ENCODE assay signal across 1 cellular context in the genomic region with DNA sequence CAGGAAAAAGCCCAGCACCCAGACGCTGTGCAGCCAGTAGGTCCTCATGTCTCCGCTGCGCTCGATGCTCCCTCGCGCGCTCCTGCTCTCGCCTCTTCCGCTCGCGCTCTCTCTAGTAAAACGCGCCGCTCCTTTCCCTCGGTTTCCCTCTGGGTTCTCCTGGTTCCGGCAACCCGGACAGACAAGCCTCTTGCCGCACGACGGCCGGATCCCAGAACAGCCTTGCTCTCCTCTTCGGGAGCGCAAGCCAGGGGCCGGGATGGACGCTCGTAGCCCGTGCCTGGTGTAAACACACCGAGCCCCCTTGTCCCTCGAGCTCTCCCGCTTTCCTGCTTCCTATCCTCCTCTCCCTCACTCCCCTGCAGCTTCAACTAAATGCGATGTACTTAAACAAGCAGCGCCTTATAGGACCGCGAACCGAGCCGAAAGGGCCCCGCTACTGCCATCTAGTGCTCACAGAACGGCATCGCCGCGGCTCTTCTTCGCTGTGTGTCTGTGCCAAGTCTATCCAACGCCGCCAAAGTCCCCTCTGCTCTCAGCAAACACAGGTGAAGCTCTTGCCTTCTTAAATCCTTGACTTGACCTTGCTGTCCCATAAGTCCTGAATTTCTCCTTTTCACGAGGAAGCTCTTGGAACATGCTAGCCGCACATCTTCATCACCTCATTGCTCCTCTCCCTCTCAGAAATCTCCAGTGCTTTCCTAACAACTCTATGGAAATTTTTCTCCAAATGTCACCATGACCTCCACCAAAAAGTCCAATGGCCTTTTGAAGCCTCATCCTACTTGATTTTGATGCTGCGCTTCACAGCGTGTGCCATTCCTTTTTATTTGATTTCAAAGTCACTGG.
TF ChIP-seq lines count a peak whose summit lies in the region.

No MANE protein-coding gene starts in this region.

TF ChIP-seq in HepG2, 621 proteins besides CTCF, POLR2A, EP300 and RAD21 (continued from another document and continues in another):
- TF ChIP-seq, protein P1, sequence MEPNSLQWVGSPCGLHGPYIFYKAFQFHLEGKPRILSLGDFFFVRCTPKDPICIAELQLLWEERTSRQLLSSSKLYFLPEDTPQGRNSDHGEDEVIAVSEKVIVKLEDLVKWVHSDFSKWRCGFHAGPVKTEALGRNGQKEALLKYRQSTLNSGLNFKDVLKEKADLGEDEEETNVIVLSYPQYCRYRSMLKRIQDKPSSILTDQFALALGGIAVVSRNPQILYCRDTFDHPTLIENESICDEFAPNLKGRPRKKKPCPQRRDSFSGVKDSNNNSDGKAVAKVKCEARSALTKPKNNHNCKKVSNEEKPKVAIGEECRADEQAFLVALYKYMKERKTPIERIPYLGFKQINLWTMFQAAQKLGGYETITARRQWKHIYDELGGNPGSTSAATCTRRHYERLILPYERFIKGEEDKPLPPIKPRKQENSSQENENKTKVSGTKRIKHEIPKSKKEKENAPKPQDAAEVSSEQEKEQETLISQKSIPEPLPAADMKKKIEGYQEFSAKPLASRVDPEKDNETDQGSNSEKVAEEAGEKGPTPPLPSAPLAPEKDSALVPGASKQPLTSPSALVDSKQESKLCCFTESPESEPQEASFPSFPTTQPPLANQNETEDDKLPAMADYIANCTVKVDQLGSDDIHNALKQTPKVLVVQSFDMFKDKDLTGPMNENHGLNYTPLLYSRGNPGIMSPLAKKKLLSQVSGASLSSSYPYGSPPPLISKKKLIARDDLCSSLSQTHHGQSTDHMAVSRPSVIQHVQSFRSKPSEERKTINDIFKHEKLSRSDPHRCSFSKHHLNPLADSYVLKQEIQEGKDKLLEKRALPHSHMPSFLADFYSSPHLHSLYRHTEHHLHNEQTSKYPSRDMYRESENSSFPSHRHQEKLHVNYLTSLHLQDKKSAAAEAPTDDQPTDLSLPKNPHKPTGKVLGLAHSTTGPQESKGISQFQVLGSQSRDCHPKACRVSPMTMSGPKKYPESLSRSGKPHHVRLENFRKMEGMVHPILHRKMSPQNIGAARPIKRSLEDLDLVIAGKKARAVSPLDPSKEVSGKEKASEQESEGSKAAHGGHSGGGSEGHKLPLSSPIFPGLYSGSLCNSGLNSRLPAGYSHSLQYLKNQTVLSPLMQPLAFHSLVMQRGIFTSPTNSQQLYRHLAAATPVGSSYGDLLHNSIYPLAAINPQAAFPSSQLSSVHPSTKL (CRISPR knock-in tag; IDR thresholded peaks at IDR 0.05) = no peak
- TF ChIP-seq KDM6A (CRISPR knock-in tag; IDR thresholded peaks at IDR 0.05; ENCODE audit: low read depth) (no peak), PPARG (CRISPR knock-in tag; conservative IDR thresholded peaks at IDR 0.05) (no peak), KDM2A (CRISPR knock-in tag; IDR thresholded peaks at IDR 0.05; ENCODE audit: borderline replicate concordance, low read depth) (peak; percentile 64; the same call in 1 of the 2 replicates), ZNF713 (CRISPR knock-in tag; IDR thresholded peaks at IDR 0.05) (no peak), PRMT3 (CRISPR knock-in tag; IDR thresholded peaks at IDR 0.05; ENCODE audit: borderline replicate concordance, low read depth) (no peak), PHF5A (CRISPR knock-in tag; IDR thresholded peaks at IDR 0.05; ENCODE audit: low read depth, unreplicated experiment) (no peak), CENPX (CRISPR knock-in tag; IDR thresholded peaks at IDR 0.05) (no peak), ZNF510 (CRISPR knock-in tag; IDR thresholded peaks at IDR 0.05; ENCODE audit: low read depth) (no peak), ZNF773 (CRISPR knock-in tag; IDR thresholded peaks at IDR 0.05; ENCODE audit: borderline replicate concordance) (no peak)
- TF ChIP-seq, protein P2, sequence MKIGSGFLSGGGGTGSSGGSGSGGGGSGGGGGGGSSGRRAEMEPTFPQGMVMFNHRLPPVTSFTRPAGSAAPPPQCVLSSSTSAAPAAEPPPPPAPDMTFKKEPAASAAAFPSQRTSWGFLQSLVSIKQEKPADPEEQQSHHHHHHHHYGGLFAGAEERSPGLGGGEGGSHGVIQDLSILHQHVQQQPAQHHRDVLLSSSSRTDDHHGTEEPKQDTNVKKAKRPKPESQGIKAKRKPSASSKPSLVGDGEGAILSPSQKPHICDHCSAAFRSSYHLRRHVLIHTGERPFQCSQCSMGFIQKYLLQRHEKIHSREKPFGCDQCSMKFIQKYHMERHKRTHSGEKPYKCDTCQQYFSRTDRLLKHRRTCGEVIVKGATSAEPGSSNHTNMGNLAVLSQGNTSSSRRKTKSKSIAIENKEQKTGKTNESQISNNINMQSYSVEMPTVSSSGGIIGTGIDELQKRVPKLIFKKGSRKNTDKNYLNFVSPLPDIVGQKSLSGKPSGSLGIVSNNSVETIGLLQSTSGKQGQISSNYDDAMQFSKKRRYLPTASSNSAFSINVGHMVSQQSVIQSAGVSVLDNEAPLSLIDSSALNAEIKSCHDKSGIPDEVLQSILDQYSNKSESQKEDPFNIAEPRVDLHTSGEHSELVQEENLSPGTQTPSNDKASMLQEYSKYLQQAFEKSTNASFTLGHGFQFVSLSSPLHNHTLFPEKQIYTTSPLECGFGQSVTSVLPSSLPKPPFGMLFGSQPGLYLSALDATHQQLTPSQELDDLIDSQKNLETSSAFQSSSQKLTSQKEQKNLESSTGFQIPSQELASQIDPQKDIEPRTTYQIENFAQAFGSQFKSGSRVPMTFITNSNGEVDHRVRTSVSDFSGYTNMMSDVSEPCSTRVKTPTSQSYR (CRISPR knock-in tag; IDR thresholded peaks at IDR 0.05; ENCODE audit: borderline replicate concordance) = no peak
- TF ChIP-seq, protein P3, sequence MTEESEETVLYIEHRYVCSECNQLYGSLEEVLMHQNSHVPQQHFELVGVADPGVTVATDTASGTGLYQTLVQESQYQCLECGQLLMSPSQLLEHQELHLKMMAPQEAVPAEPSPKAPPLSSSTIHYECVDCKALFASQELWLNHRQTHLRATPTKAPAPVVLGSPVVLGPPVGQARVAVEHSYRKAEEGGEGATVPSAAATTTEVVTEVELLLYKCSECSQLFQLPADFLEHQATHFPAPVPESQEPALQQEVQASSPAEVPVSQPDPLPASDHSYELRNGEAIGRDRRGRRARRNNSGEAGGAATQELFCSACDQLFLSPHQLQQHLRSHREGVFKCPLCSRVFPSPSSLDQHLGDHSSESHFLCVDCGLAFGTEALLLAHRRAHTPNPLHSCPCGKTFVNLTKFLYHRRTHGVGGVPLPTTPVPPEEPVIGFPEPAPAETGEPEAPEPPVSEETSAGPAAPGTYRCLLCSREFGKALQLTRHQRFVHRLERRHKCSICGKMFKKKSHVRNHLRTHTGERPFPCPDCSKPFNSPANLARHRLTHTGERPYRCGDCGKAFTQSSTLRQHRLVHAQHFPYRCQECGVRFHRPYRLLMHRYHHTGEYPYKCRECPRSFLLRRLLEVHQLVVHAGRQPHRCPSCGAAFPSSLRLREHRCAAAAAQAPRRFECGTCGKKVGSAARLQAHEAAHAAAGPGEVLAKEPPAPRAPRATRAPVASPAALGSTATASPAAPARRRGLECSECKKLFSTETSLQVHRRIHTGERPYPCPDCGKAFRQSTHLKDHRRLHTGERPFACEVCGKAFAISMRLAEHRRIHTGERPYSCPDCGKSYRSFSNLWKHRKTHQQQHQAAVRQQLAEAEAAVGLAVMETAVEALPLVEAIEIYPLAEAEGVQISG (CRISPR knock-in tag; IDR thresholded peaks at IDR 0.05) = 0 out of 2 replicates have a peak, but pooled peaks have one; percentile 19
- TF ChIP-seq, protein P4, sequence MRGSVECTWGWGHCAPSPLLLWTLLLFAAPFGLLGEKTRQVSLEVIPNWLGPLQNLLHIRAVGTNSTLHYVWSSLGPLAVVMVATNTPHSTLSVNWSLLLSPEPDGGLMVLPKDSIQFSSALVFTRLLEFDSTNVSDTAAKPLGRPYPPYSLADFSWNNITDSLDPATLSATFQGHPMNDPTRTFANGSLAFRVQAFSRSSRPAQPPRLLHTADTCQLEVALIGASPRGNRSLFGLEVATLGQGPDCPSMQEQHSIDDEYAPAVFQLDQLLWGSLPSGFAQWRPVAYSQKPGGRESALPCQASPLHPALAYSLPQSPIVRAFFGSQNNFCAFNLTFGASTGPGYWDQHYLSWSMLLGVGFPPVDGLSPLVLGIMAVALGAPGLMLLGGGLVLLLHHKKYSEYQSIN (CRISPR knock-in tag; IDR thresholded peaks at IDR 0.05; ENCODE audit: borderline replicate concordance) = no peak
- TF ChIP-seq, protein P5, sequence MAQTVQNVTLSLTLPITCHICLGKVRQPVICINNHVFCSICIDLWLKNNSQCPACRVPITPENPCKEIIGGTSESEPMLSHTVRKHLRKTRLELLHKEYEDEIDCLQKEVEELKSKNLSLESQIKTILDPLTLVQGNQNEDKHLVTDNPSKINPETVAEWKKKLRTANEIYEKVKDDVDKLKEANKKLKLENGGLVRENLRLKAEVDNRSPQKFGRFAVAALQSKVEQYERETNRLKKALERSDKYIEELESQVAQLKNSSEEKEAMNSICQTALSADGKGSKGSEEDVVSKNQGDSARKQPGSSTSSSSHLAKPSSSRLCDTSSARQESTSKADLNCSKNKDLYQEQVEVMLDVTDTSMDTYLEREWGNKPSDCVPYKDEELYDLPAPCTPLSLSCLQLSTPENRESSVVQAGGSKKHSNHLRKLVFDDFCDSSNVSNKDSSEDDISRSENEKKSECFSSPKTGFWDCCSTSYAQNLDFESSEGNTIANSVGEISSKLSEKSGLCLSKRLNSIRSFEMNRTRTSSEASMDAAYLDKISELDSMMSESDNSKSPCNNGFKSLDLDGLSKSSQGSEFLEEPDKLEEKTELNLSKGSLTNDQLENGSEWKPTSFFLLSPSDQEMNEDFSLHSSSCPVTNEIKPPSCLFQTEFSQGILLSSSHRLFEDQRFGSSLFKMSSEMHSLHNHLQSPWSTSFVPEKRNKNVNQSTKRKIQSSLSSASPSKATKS (CRISPR knock-in tag; IDR thresholded peaks at IDR 0.05) = no peak
- TF ChIP-seq, protein P6, sequence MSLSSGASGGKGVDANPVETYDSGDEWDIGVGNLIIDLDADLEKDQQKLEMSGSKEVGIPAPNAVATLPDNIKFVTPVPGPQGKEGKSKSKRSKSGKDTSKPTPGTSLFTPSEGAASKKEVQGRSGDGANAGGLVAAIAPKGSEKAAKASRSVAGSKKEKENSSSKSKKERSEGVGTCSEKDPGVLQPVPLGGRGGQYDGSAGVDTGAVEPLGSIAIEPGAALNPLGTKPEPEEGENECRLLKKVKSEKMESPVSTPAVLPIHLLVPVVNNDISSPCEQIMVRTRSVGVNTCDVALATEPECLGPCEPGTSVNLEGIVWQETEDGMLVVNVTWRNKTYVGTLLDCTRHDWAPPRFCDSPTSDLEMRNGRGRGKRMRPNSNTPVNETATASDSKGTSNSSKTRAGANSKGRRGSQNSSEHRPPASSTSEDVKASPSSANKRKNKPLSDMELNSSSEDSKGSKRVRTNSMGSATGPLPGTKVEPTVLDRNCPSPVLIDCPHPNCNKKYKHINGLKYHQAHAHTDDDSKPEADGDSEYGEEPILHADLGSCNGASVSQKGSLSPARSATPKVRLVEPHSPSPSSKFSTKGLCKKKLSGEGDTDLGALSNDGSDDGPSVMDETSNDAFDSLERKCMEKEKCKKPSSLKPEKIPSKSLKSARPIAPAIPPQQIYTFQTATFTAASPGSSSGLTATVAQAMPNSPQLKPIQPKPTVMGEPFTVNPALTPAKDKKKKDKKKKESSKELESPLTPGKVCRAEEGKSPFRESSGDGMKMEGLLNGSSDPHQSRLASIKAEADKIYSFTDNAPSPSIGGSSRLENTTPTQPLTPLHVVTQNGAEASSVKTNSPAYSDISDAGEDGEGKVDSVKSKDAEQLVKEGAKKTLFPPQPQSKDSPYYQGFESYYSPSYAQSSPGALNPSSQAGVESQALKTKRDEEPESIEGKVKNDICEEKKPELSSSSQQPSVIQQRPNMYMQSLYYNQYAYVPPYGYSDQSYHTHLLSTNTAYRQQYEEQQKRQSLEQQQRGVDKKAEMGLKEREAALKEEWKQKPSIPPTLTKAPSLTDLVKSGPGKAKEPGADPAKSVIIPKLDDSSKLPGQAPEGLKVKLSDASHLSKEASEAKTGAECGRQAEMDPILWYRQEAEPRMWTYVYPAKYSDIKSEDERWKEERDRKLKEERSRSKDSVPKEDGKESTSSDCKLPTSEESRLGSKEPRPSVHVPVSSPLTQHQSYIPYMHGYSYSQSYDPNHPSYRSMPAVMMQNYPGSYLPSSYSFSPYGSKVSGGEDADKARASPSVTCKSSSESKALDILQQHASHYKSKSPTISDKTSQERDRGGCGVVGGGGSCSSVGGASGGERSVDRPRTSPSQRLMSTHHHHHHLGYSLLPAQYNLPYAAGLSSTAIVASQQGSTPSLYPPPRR (CRISPR knock-in tag; IDR thresholded peaks at IDR 0.05; ENCODE audit: borderline replicate concordance) = no peak
